7 cellular contexts compared by ENCODE assay signal in the genomic region with DNA sequence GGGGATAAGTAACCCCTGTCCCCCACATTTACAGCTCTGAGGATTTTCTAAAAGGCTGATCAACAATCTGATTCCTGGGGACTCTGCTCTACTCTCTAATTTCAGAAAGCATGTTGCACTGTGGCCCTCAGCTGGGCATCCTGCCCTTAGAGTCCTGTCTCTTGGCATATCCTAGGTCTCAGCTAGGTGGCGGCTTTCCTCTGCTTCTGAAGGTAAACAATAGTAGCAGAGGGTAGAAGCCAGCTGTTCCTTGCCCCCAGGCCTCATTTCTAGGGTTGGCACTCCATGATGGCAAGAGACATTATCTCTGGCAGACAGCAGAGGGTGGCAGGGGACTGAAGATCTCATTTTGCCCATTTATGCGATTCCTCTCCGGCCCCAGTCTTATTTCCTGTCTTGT.
A peak's percentile ranks its signal among the peaks of the same experiment; 100 is the strongest.
DNase-seq lines count a peak whose midpoint lies in the region; ATAC-seq and TF ChIP-seq lines count a peak whose summit lies in the region.

No MANE protein-coding gene starts in this region.

- TF ChIP-seq CTCF in C4-2B (conservative IDR thresholded peaks at IDR 0.05) (peak; percentile 45), GM12873 (IDR thresholded peaks at IDR 0.05; ENCODE audit: insufficient read depth, low read depth, low read length, missing control alignments) (peak; percentile 19), epithelial cell of proximal tubule (conservative IDR thresholded peaks at IDR 0.05; ENCODE audit: low read depth, low read length) (peak; percentile 30)

- no peak for ATAC-seq in GM19463 (IDR thresholded peaks at IDR 0.05; ENCODE audit: unreplicated experiment)

- no peak overlapping the region for H3K27ac ChIP-seq in C4-2B

- no peak overlapping the region for H3K4me3 ChIP-seq in epithelial cell of proximal tubule (ENCODE audit: low read depth, low read length)

- DNase-seq in NCI-H510A treated with DMSO at 0.1 percent for 48 hours (lab: John Stamatoyannopoulos, UW) = peak; percentile 5
- no peak for DNase-seq in epithelial cell of proximal tubule (ENCODE audit: low read depth)
- DNase-seq in stimulated activated naive CD4-positive, alpha-beta T cell treated with Interleukin-2 at 50 U/mL for 16 hours (lab: John Stamatoyannopoulos, UW) = no peak
- DNase-seq in Ammon's horn (ENCODE audit: low spot score) = no peak
